ENCODE assay signal across 23 cellular contexts in the genomic region with DNA sequence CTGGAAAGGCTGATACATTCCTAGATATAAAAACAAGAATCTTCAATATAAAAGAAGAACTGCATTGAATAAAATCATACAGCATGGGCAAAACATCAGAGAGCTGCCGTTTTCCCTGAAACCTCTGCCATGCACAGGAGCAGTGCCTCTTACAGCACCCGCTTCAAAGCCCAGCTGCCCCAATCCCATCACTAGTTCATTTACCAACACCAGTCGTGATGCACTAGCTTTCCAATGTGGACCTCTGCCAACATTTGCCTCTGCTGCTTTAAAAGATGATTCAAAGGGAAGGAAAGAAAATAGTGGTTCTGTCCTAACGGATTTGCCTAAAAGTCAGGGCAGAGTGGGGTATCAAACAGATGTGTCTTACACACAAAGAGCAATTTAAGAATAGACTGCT. TPM values are rescaled to one million over a fixed set of nuclear protein-coding genes. Genes with fewer than 3 reads are reported as not detected.
"Had no signal": no experiment of that assay in that cellular context is flagged by ENCODE, and none has a peak within 500 bp of the region (broad histone marks: within the 10 kb centered on the region; RNA-seq: fewer than 3 reads in every experiment).

No MANE protein-coding gene starts in this region.

- H3K27ac ChIP-seq: adrenal gland, ascending aorta, left ventricle myocardium inferior, SK-N-MC, upper lobe of left lung, VCaP had no signal

- H3K27ac Mint-ChIP-seq: progenitor cell of endocrine pancreas had no signal

- H3K4me1 ChIP-seq: adrenal gland, ascending aorta, left ventricle myocardium inferior, spleen, upper lobe of left lung had no signal

- H3K9me3 ChIP-seq: ascending aorta, left ventricle myocardium inferior, mucosa of descending colon, spleen, upper lobe of left lung had no signal

- H3K27me3 ChIP-seq: adrenal gland, ascending aorta, spleen, upper lobe of left lung had no signal

- H3K27me3 Mint-ChIP-seq: progenitor cell of endocrine pancreas had no signal

- H3K4me1 Mint-ChIP-seq: neural crest cell had no signal

- H3K4me3 ChIP-seq: adrenal gland, ascending aorta, left ventricle myocardium inferior, mucosa of descending colon, SK-N-MC, spleen, upper lobe of left lung had no signal

- ATAC-seq: activated naive CD4-positive, alpha-beta T cell treated with anti-CD3 and anti-CD28 coated beads, Interleukin-2, amount 50 U/mL, for 72 hours; mucosa of descending colon had no signal

- H3K9me3 Mint-ChIP-seq: activated naive CD4-positive, alpha-beta T cell treated with anti-CD3 and anti-CD28 coated beads, Interleukin-2, amount 50 U/mL, for 72 hours; neural crest cell had no signal

- H3K4me3 Mint-ChIP-seq: neural crest cell had no signal

- DNase-seq: activated CD4-positive, alpha-beta T cell treated with anti-CD3 and anti-CD28 coated beads, Interleukin-2, amount 50 U/mL, for 1 hour; activated CD4-positive, CD25-positive, alpha-beta regulatory T cell treated with anti-CD3 and anti-CD28 coated beads, Interleukin-2, amount 50 U/mL, for 72 hours; activated gamma-delta T cell treated with Interleukin-2 at 50 U/mL for 16 hours; adrenal gland; central memory CD4-positive, alpha-beta T cell; dermis blood vessel endothelial cell; effector CD8-positive, alpha-beta T cell; hippocampal formation; left ventricle myocardium inferior; mammary epithelial cell; mucosa of descending colon; occipital lobe; spleen; stimulated activated CD4-positive, alpha-beta T cell treated with anti-CD3 and anti-CD28 coated beads, Interleukin-4, amount 100 ng/mL, for 1 hour; stimulated activated naive CD4-positive, alpha-beta T cell treated with Interleukin-2 at 50 U/mL for 16 hours; SW 1271; upper lobe of left lung had no signal

RNA-seq across cellular contexts. Expression of gene AP1S3, which starts 43.4 kb away (rescaled TPM):
- total RNA-seq: ascending aorta had no signal
